27 cellular contexts compared by ENCODE assay signal in the genomic region with DNA sequence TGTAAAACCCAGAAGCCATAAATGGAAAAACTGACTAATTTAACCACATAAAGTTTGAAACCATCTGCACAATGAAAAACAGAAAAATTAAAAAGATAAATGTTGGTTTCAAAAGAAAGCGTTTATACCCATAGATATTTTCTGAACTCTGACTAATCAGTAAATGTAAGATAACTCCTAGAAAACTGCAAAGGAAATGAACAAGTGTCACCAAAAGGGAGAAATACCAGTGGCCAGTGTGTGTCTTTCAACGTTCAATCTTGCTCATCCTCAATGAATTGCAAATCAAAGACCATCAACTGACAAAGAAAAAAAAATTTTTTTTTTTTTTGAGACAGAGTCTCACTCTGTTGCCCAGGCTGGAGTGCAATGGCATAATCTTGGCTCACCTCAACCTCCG.
"Had no signal": no experiment of that assay in that cellular context is flagged by ENCODE, and none has a peak within 500 bp of the region (broad histone marks: within the 10 kb centered on the region; RNA-seq: fewer than 3 reads in every experiment).

No MANE protein-coding gene starts in this region.

- H3K9me3 Mint-ChIP-seq: activated naive CD4-positive, alpha-beta T cell treated with anti-CD3 and anti-CD28 coated beads, Interleukin-2, amount 50 U/mL, for 24 hours; activated T-helper 1 cell treated with anti-CD3 and anti-CD28 coated beads, Interleukin-12 subunit alpha, Interleukin-12 subunit beta, Interleukin-2, Interleukin-4 antibody, amounts not matched to agents 30 ng/mL and 10 ng/mL and 1 ng/mL, durations not matched to agents 14 hours and 24 hours and 36 hours; effector memory CD8-positive, alpha-beta T cell had no signal

- H3K4me3 Mint-ChIP-seq: activated naive CD4-positive, alpha-beta T cell treated with anti-CD3 and anti-CD28 coated beads, Interleukin-2, amount 50 U/mL, for 24 hours; activated T-helper 1 cell treated with anti-CD3 and anti-CD28 coated beads, Interleukin-12 subunit alpha, Interleukin-12 subunit beta, Interleukin-2, Interleukin-4 antibody, amounts not matched to agents 30 ng/mL and 10 ng/mL and 1 ng/mL, durations not matched to agents 14 hours and 24 hours and 36 hours; effector memory CD8-positive, alpha-beta T cell had no signal

- ATAC-seq: body of pancreas; effector memory CD8-positive, alpha-beta T cell; gastroesophageal sphincter; heart right ventricle had no signal

- H3K4me1 Mint-ChIP-seq: activated naive CD4-positive, alpha-beta T cell treated with anti-CD3 and anti-CD28 coated beads, Interleukin-2, amount 50 U/mL, for 24 hours had no signal

- DNase-seq: activated CD4-positive, alpha-beta T cell treated with anti-CD3 and anti-CD28 coated beads for 4 hours; activated CD4-positive, alpha-beta T cell treated with anti-CD3 and anti-CD28 coated beads, Interleukin-2, amount 50 U/mL, for 1 hour; activated CD4-positive, alpha-beta T cell treated with anti-CD3 and anti-CD28 coated beads, Interleukin-2, amount 50 U/mL, for 48 hours; activated CD4-positive, CD25-positive, alpha-beta regulatory T cell; activated CD4-positive, CD25-positive, alpha-beta regulatory T cell treated with anti-CD3 and anti-CD28 coated beads, Interleukin-2, amount 50 U/mL, for 72 hours; activated CD8-positive, alpha-beta memory T cell treated with anti-CD3 and anti-CD28 coated beads, Interleukin-2, amount 50 U/mL, for 48 hours; activated effector memory CD4-positive, alpha-beta T cell treated with Interleukin-2 at 50 U/mL for 16 hours; activated gamma-delta T cell treated with Interleukin-2 at 50 U/mL for 16 hours; activated naive CD4-positive, alpha-beta T cell treated with Interleukin-2 at 50 U/mL for 16 hours; activated T-cell treated with anti-CD3 and anti-CD28 coated beads for 4 hours; activated T-cell treated with anti-CD3 and anti-CD28 coated beads, Interleukin-2, amount 50 U/mL, for 48 hours; adrenal gland; amygdala; aorta; body of pancreas; caudate nucleus; cortex of kidney; dermis blood vessel endothelial cell; effector CD4-positive, alpha-beta T cell; effector memory CD8-positive, alpha-beta T cell; esophagus squamous epithelium; foreskin melanocyte; heart right ventricle; T-helper 2 cell had no signal

- H3K27me3 Mint-ChIP-seq: activated naive CD4-positive, alpha-beta T cell treated with anti-CD3 and anti-CD28 coated beads, Interleukin-2, amount 50 U/mL, for 24 hours had no signal

- H3K27ac Mint-ChIP-seq: activated naive CD4-positive, alpha-beta T cell treated with anti-CD3 and anti-CD28 coated beads, Interleukin-2, amount 50 U/mL, for 24 hours; activated T-helper 1 cell treated with anti-CD3 and anti-CD28 coated beads, Interleukin-12 subunit alpha, Interleukin-12 subunit beta, Interleukin-2, Interleukin-4 antibody, amounts not matched to agents 30 ng/mL and 10 ng/mL and 1 ng/mL, durations not matched to agents 14 hours and 24 hours and 36 hours; effector memory CD8-positive, alpha-beta T cell had no signal

- H3K36me3 Mint-ChIP-seq: activated naive CD4-positive, alpha-beta T cell treated with anti-CD3 and anti-CD28 coated beads, Interleukin-2, amount 50 U/mL, for 24 hours had no signal
